In genomic region chr15:68666812-68667450, GRCh38 we compare ENCODE assay signal across 11 cellular contexts.
DNase-seq lines count a peak whose midpoint lies in the region; ATAC-seq, FAIRE-seq and TF ChIP-seq lines count a peak whose summit lies in the region.
"Had no signal": no experiment of that assay in that cellular context is flagged by ENCODE, and none has a peak within 500 bp of the region (broad histone marks: within the 10 kb centered on the region; RNA-seq: fewer than 3 reads in every experiment).

No MANE protein-coding gene starts in this region.

- intact Hi-C loops in K562 (cut with micrococcal nuclease) (no loop called here), upper lobe of right lung (cut with DNase I) (no loop called here), stomach (cut with DNase I; ENCODE audit: low total_unique reads) (no loop called here)

- POLR2A ChIA-PET in K562 (lab: Yijun Ruan, JAX): interaction anchor here (0.6 kb wide), 1 partner anchor 348 kb away, joined by 3 read pairs; no protein-coding TSS in a partner anchor

- TF ChIP-seq RAD21 in K562 (CRISPR knock-in tag; conservative IDR thresholded peaks at IDR 0.05 in 1 of 2, IDR thresholded peaks at IDR 0.05 in 1 of 2): no peak

- H3K4me1 Mint-ChIP-seq in stimulated activated naive CD8-positive, alpha-beta T cell treated with anti-CD3 and anti-CD28 coated beads, Interleukin-15, amount 100 ng/mL, for 72 hours: no peaks in the 10 kb centered on the region

- H3K4me3 Mint-ChIP-seq in stimulated activated naive CD8-positive, alpha-beta T cell treated with anti-CD3 and anti-CD28 coated beads, Interleukin-15, amount 100 ng/mL, for 72 hours: no peak overlapping the region
- H3K4me3 Mint-ChIP-seq: IgD-negative memory B cell had no signal

- BruUV-seq in K562 (replicated peaks; lab: Mats Ljungman, UMichigan): no TSS peak

- no peak for FAIRE-seq in K562 (lab: Jason Lieb, UNC)

- peaks cover 18% of the 10 kb centered on the region for H3K27me3 Mint-ChIP-seq in stimulated activated naive CD8-positive, alpha-beta T cell treated with anti-CD3 and anti-CD28 coated beads, Interleukin-15, amount 100 ng/mL, for 72 hours

- H3K27me3 ChIP-seq in K562 (ENCODE audit: control insufficient read depth in 2 of 2, insufficient read depth in 2 of 2, low read length in 2 of 2): peaks cover 0 to 16% of the 10 kb centered on the region in 2 experiments; a peak in 3 of 5 replicates
- no peaks in the 10 kb centered on the region for H3K27me3 ChIP-seq in iPS-20b (ENCODE audit: insufficient read depth, low read length)
- H3K27me3 ChIP-seq in upper lobe of right lung: no peaks in the 10 kb centered on the region
- H3K27me3 ChIP-seq in stomach: no peaks in the 10 kb centered on the region

- no peaks in the 10 kb centered on the region; the same call in 1 of the 2 replicates for H4K20me1 ChIP-seq in K562 (replicated peaks; ENCODE audit: control insufficient read depth, insufficient read depth, low read length)

- H3K27ac Mint-ChIP-seq in stimulated activated naive CD8-positive, alpha-beta T cell treated with anti-CD3 and anti-CD28 coated beads, Interleukin-15, amount 100 ng/mL, for 72 hours: peak overlapping the region in 1 of 2 donors; percentile 27
- H3K27ac Mint-ChIP-seq: IgD-negative memory B cell had no signal

- H3K4me2 ChIP-seq in K562 (ENCODE audit: insufficient read depth, low read length): no peak overlapping the region

- no peak for TF ChIP-seq CTCF in K562 (IDR thresholded peaks at IDR 0.05 in 2 of 3, conservative IDR thresholded peaks at IDR 0.05 in 1 of 3; ENCODE audit: insufficient read depth in 2 of 3, low read depth in 1 of 3, low read length in 3 of 3)
- no peak for TF ChIP-seq CTCF in upper lobe of right lung (IDR thresholded peaks at IDR 0.05)
- TF ChIP-seq CTCF in stomach (IDR thresholded peaks at IDR 0.05): no peak

- no peaks in the 10 kb centered on the region for H3K4me1 ChIP-seq in K562 (replicated peaks in 1 of 2; ENCODE audit: control insufficient read depth in 2 of 2, insufficient read depth in 2 of 2, low read length in 2 of 2)
- peaks cover 16% of the 10 kb centered on the region; the same call in 1 of the 2 replicates for H3K4me1 ChIP-seq in iPS-20b (ENCODE audit: insufficient read depth, low read length)
- no peaks in the 10 kb centered on the region for H3K4me1 ChIP-seq in upper lobe of right lung
- H3K4me1 ChIP-seq in stomach: no peaks in the 10 kb centered on the region

- TF ChIP-seq EP300 in K562 (IDR thresholded peaks at IDR 0.05; ENCODE audit: low read length): no peak
- no peak for TF ChIP-seq EP300 in stomach (IDR thresholded peaks at IDR 0.05)

- H2AFZ ChIP-seq in K562 (ENCODE audit: low read depth, low read length): no peak overlapping the region

- in situ Hi-C loops in K562 (cut with MboI): no loop called here

- H3K36me3 ChIP-seq in K562 (ENCODE audit: control insufficient read depth, insufficient read depth, low read length): no peaks in the 10 kb centered on the region
- no peaks in the 10 kb centered on the region for H3K36me3 ChIP-seq in iPS-20b (ENCODE audit: insufficient read depth, low read depth, low read length)
- H3K36me3 ChIP-seq in upper lobe of right lung: no peaks in the 10 kb centered on the region
- H3K36me3 ChIP-seq in stomach: no peaks in the 10 kb centered on the region

- TF ChIP-seq POLR2A in K562 (conservative IDR thresholded peaks at IDR 0.05): no peak
- TF ChIP-seq POLR2A in stomach (IDR thresholded peaks at IDR 0.05): no peak

- no peaks in the 10 kb centered on the region for H3K9me3 ChIP-seq in K562 (replicated peaks; ENCODE audit: control insufficient read depth, insufficient read depth, low read depth, low read length)
- H3K9me3 ChIP-seq in iPS-20b (ENCODE audit: insufficient read depth, low read depth, low read length): peaks cover 6% of the 10 kb centered on the region; the same call in 1 of the 2 replicates
- H3K9me3 ChIP-seq in upper lobe of right lung: no peaks in the 10 kb centered on the region
- no peaks in the 10 kb centered on the region for H3K9me3 ChIP-seq in stomach

- ATAC-seq in stimulated activated naive CD8-positive, alpha-beta T cell treated with anti-CD3 and anti-CD28 coated beads, Interleukin-15, Interleukin-2, amounts not matched to agents 100 U/mL and 50 U/mL, for 24 hours: peak; percentile 43
- no peak for ATAC-seq in stimulated activated naive CD8-positive, alpha-beta T cell treated with anti-CD3 and anti-CD28 coated beads, Interleukin-15, amount 100 ng/mL, for 72 hours
- ATAC-seq in K562 (no peak), HG02610 (IDR thresholded peaks at IDR 0.05; ENCODE audit: unreplicated experiment) (no peak), upper lobe of right lung (no peak), HG03520 (IDR thresholded peaks at IDR 0.05; ENCODE audit: unreplicated experiment) (no peak)

- H3K9me3 Mint-ChIP-seq in stimulated activated naive CD8-positive, alpha-beta T cell treated with anti-CD3 and anti-CD28 coated beads, Interleukin-15, amount 100 ng/mL, for 72 hours: no peaks in the 10 kb centered on the region

- H3K4me3 ChIP-seq in K562 (no peak overlapping the region), iPS-20b (ENCODE audit: low read length) (no peak overlapping the region; the same call in 1 of the 2 replicates), upper lobe of right lung (no peak overlapping the region), stomach (no peak overlapping the region)

- WGBS in K562 (ENCODE audit: insufficient coverage, low coverage, missing lambda C conversion rate): 3% methylated on average over 11 of the region's 12 CpGs
- whole genome bisulfite sequencing in stomach, 5 donors: 74 to 80% (median 75%) methylated on average over 12 of the region's 12 CpGs

- no peaks in the 10 kb centered on the region for H3K79me2 ChIP-seq in K562 (ENCODE audit: control insufficient read depth, insufficient read depth, low read length)

- no peak overlapping the region for H3K27ac ChIP-seq in K562 (ENCODE audit: extremely low read depth, low read depth, low read length)
- no peak overlapping the region for H3K27ac ChIP-seq in iPS-20b (ENCODE audit: low read length)
- H3K27ac ChIP-seq in upper lobe of right lung: no peak overlapping the region
- H3K27ac ChIP-seq in stomach: no peak overlapping the region
- H3K27ac ChIP-seq: RWPE1 had no signal

- CTCF ChIA-PET in K562 (lab: Yijun Ruan, JAX; ENCODE audit: low intra/inter-chr PET ratio): interaction anchor here (0.8 kb wide), 1 partner anchor 113 kb away, joined by 3 read pairs; no protein-coding TSS in a partner anchor

- H3K9ac ChIP-seq in K562 (ENCODE audit: insufficient read depth in 1 of 2, low read depth in 2 of 2, low read length in 2 of 2) (no peak overlapping the region; a peak in 1 of 4 replicates), iPS-20b (ENCODE audit: low read depth, low read length) (peak overlapping the region; percentile 19; the same call in 1 of the 2 replicates)

- DNase-seq in stimulated activated naive CD8-positive, alpha-beta T cell treated with anti-CD3 and anti-CD28 coated beads, Interleukin-15, Interleukin-2, amounts not matched to agents 100 U/mL and 50 U/mL, for 24 hours: no peak
- DNase-seq in stimulated activated naive CD8-positive, alpha-beta T cell treated with anti-CD3 and anti-CD28 coated beads, Interleukin-15, amount 100 ng/mL, for 72 hours: no peak
- no peak for DNase-seq in K562 (ENCODE audit: extremely low read depth in 1 of 4, low spot score in 3 of 4)
- no peak for DNase-seq in upper lobe of right lung
- DNase-seq in stomach: no peak
- DNase-seq: HCEC 1CT had no signal

- H3K9me1 ChIP-seq in K562 (ENCODE audit: control insufficient read depth, insufficient read depth, low read length): peaks cover 3% of the 10 kb centered on the region

TF ChIP-seq in K562, 482 proteins besides CTCF, POLR2A, EP300 and RAD21:
- peak; percentile 31 for TF ChIP-seq ZFP36 (IDR thresholded peaks at IDR 0.05; ENCODE audit: low read depth, low read length, partially characterized antibody)
- TF ChIP-seq ZNF3 (CRISPR knock-in tag; IDR thresholded peaks at IDR 0.05): no peak
TF ChIP-seq in K562: peak in this region for 1.
